3 cellular contexts compared by ENCODE assay signal in the genomic region with DNA sequence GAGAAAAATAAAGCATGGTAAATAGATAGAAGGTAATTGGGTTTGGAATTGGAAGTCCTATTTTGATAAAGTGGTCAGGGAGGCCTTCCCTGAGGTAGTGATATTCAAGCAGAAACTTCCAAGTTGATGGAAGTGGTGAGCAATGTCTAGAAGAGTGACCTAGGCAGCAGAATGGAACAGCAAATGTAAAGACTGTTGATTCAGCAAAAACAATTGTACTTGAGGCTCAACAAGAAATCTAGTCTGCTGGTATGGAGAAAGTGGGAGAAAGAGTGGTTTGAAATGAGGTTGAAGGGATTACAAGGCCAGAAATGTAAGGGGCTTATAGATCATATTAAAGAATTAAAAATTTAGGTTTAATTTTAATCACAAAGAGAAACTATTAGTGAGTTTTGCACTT.
A peak's percentile ranks its signal among the peaks of the same experiment; 100 is the strongest.
TF ChIP-seq lines count a peak whose summit lies in the region.

No MANE protein-coding gene starts in this region.

TF ChIP-seq in HepG2, 621 proteins besides CTCF, POLR2A, EP300 and RAD21:
- TF ChIP-seq MAFF (IDR thresholded peaks at IDR 0.05; ENCODE audit: low read depth, low read length) (peak; percentile 88), NBN (conservative IDR thresholded peaks at IDR 0.05) (no peak), ZNF768 (CRISPR knock-in tag; IDR thresholded peaks at IDR 0.05) (no peak), CREBL2 (CRISPR knock-in tag; IDR thresholded peaks at IDR 0.05; ENCODE audit: borderline replicate concordance) (no peak), MAFK (conservative IDR thresholded peaks at IDR 0.05 in 1 of 2, IDR thresholded peaks at IDR 0.05 in 1 of 2; ENCODE audit: low read length in 2 of 2) (peak; percentile 87 to 93)

TF ChIP-seq in K562, 482 proteins besides CTCF, POLR2A, EP300 and RAD21:
- no peak for TF ChIP-seq BCOR (IDR thresholded peaks at IDR 0.05)
- no peak for TF ChIP-seq YBX1 (IDR thresholded peaks at IDR 0.05)
- TF ChIP-seq IFI16 (CRISPR knock-in tag; IDR thresholded peaks at IDR 0.05): no peak
- peak; percentile 80 for TF ChIP-seq ZNF316 (IDR thresholded peaks at IDR 0.05)
- no peak for TF ChIP-seq ETV5 (CRISPR knock-in tag; IDR thresholded peaks at IDR 0.05; ENCODE audit: low read depth)
- no peak for TF ChIP-seq ZNF717 (CRISPR knock-in tag; IDR thresholded peaks at IDR 0.05)
- peak; percentile 50; the same call in 1 of the 2 replicates for TF ChIP-seq MAFG (tag; conservative IDR thresholded peaks at IDR 0.05)
- TF ChIP-seq ETV6 (IDR thresholded peaks at IDR 0.05; ENCODE audit: borderline replicate concordance in 1 of 2, low read depth in 2 of 2, low read length in 1 of 2): no peak
- no peak for TF ChIP-seq ETV6 (CRISPR knock-in tag; IDR thresholded peaks at IDR 0.05; ENCODE audit: borderline replicate concordance)
- no peak for TF ChIP-seq NCOR1 (IDR thresholded peaks at IDR 0.05)
- TF ChIP-seq ZNF140 (CRISPR knock-in tag; IDR thresholded peaks at IDR 0.05): no peak
- no peak for TF ChIP-seq PTTG1 (tag; IDR thresholded peaks at IDR 0.05; ENCODE audit: low read depth)
- TF ChIP-seq C11orf30 (IDR thresholded peaks at IDR 0.05; ENCODE audit: low read depth): peak; percentile 57
- TF ChIP-seq, protein P1, sequence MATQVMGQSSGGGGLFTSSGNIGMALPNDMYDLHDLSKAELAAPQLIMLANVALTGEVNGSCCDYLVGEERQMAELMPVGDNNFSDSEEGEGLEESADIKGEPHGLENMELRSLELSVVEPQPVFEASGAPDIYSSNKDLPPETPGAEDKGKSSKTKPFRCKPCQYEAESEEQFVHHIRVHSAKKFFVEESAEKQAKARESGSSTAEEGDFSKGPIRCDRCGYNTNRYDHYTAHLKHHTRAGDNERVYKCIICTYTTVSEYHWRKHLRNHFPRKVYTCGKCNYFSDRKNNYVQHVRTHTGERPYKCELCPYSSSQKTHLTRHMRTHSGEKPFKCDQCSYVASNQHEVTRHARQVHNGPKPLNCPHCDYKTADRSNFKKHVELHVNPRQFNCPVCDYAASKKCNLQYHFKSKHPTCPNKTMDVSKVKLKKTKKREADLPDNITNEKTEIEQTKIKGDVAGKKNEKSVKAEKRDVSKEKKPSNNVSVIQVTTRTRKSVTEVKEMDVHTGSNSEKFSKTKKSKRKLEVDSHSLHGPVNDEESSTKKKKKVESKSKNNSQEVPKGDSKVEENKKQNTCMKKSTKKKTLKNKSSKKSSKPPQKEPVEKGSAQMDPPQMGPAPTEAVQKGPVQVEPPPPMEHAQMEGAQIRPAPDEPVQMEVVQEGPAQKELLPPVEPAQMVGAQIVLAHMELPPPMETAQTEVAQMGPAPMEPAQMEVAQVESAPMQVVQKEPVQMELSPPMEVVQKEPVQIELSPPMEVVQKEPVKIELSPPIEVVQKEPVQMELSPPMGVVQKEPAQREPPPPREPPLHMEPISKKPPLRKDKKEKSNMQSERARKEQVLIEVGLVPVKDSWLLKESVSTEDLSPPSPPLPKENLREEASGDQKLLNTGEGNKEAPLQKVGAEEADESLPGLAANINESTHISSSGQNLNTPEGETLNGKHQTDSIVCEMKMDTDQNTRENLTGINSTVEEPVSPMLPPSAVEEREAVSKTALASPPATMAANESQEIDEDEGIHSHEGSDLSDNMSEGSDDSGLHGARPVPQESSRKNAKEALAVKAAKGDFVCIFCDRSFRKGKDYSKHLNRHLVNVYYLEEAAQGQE (CRISPR knock-in tag; IDR thresholded peaks at IDR 0.05; ENCODE audit: low read depth): no peak
- TF ChIP-seq SMARCE1 (IDR thresholded peaks at IDR 0.05): no peak
- TF ChIP-seq ARHGAP35 (IDR thresholded peaks at IDR 0.05; ENCODE audit: partially characterized antibody): no peak
- TF ChIP-seq PML (IDR thresholded peaks at IDR 0.05; ENCODE audit: low read length): no peak
- peak; percentile 39; the same call in 1 of the 2 replicates for TF ChIP-seq MAFK (IDR thresholded peaks at IDR 0.05; ENCODE audit: low read length)
- no peak for TF ChIP-seq EHMT2 (IDR thresholded peaks at IDR 0.05)
- TF ChIP-seq MAFF (IDR thresholded peaks at IDR 0.05; ENCODE audit: low read length): peak; percentile 44; the same call in 1 of the 2 replicates
- no peak for TF ChIP-seq TFE3 (CRISPR knock-in tag; IDR thresholded peaks at IDR 0.05)
- no peak for TF ChIP-seq HNRNPLL (IDR thresholded peaks at IDR 0.05; ENCODE audit: low read depth, low read length, poor library complexity, severe bottlenecking)
TF ChIP-seq in K562: peak in this region for 5.

TF ChIP-seq in H1, 55 proteins besides CTCF, POLR2A, EP300 and RAD21:
- TF ChIP-seq, protein P2, sequence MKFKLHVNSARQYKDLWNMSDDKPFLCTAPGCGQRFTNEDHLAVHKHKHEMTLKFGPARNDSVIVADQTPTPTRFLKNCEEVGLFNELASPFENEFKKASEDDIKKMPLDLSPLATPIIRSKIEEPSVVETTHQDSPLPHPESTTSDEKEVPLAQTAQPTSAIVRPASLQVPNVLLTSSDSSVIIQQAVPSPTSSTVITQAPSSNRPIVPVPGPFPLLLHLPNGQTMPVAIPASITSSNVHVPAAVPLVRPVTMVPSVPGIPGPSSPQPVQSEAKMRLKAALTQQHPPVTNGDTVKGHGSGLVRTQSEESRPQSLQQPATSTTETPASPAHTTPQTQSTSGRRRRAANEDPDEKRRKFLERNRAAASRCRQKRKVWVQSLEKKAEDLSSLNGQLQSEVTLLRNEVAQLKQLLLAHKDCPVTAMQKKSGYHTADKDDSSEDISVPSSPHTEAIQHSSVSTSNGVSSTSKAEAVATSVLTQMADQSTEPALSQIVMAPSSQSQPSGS (IDR thresholded peaks at IDR 0.05; ENCODE audit: low read length): no peak
- peak; percentile 43; the same call in 1 of the 2 replicates for TF ChIP-seq MAFK (IDR thresholded peaks at IDR 0.05; ENCODE audit: low read depth, low read length)
